Comparison of ENCODE assay signal across 10 cellular contexts in genomic region chr6:29850011-29850553, GRCh38. TPM values are rescaled to one million over a fixed set of nuclear protein-coding genes. Genes with fewer than 3 reads are reported as not detected.
DNase-seq lines count a peak whose midpoint lies in the region; ATAC-seq, FAIRE-seq and TF ChIP-seq lines count a peak whose summit lies in the region.
"Had no signal": no experiment of that assay in that cellular context is flagged by ENCODE, and none has a peak within 500 bp of the region (broad histone marks: within the 10 kb centered on the region; RNA-seq: fewer than 3 reads in every experiment).

No MANE protein-coding gene starts in this region.

- peaks cover 0 to 80% (median 66%) of the 10 kb centered on the region in 7 donors for H3K27me3 ChIP-seq in heart right ventricle
- peaks cover 22 to 84% of the 10 kb centered on the region in 2 donors for H3K27me3 ChIP-seq in left lung

- 7 to 10% methylated on average over 37 to 38 of the region's 38 CpGs for WGBS in heart right ventricle, 2 donors

- FAIRE-seq in urothelium cell line (lab: Jason Lieb, UNC) (no peak), HTR-8/SVneo (lab: Jason Lieb, UNC) (no peak)

- H3K27ac ChIP-seq in heart right ventricle (no peak overlapping the region), left lung (no peak overlapping the region)
- H3K27ac ChIP-seq: adrenal gland had no signal

- DNase-seq in heart right ventricle (no peak), cardiac septum (ENCODE audit: low spot score) (no peak), left lung (peak in 1 of 2 donors; percentile 83), urothelium cell line (ENCODE audit: low spot score) (peak; percentile 35), HTR-8/SVneo (ENCODE audit: insufficient read length, low spot score) (no peak)
- peak; percentile 35 for DNase-seq in activated naive CD8-positive, alpha-beta T cell treated with anti-CD3 and anti-CD28 coated beads for 36 hours

- H3K4me1 ChIP-seq in heart right ventricle (peaks cover 0 to 14% (median 4%) of the 10 kb centered on the region in 9 donors), left lung (peaks cover 0 to 8% of the 10 kb centered on the region in 2 donors)

- no peaks in the 10 kb centered on the region for H3K36me3 Mint-ChIP-seq in activated naive CD8-positive, alpha-beta T cell treated with anti-CD3 and anti-CD28 coated beads for 36 hours

- ATAC-seq in heart right ventricle (peak in 1 of 8 donors; percentile 33), left lung (peak; percentile 18), GM21723 (IDR thresholded peaks at IDR 0.05; ENCODE audit: unreplicated experiment) (no peak), GM18868 (IDR thresholded peaks at IDR 0.05; ENCODE audit: unreplicated experiment) (no peak)

- TF ChIP-seq CTCF in heart right ventricle (IDR thresholded peaks at IDR 0.05), result no peak
- no peak for TF ChIP-seq CTCF in left lung (IDR thresholded peaks at IDR 0.05)

- H3K36me3 ChIP-seq in heart right ventricle (no peaks in the 10 kb centered on the region), left lung (no peaks in the 10 kb centered on the region)
- H3K36me3 ChIP-seq: adrenal gland had no signal

- peaks cover 15% of the 10 kb centered on the region for H3K4me1 Mint-ChIP-seq in activated naive CD8-positive, alpha-beta T cell treated with anti-CD3 and anti-CD28 coated beads for 36 hours

- peaks cover 6% of the 10 kb centered on the region for H3K9me3 Mint-ChIP-seq in activated naive CD8-positive, alpha-beta T cell treated with anti-CD3 and anti-CD28 coated beads for 36 hours

- H3K27ac Mint-ChIP-seq in activated naive CD8-positive, alpha-beta T cell treated with anti-CD3 and anti-CD28 coated beads for 36 hours, result no peak overlapping the region

- peaks cover 54% of the 10 kb centered on the region for H3K27me3 Mint-ChIP-seq in activated naive CD8-positive, alpha-beta T cell treated with anti-CD3 and anti-CD28 coated beads for 36 hours

- peak overlapping the region; percentile 51 for H3K4me3 Mint-ChIP-seq in activated naive CD8-positive, alpha-beta T cell treated with anti-CD3 and anti-CD28 coated beads for 36 hours

- peak overlapping the region in 6 of 10 donors; percentile 23 to 42 (median 31) for H3K4me3 ChIP-seq in heart right ventricle
- peak overlapping the region in 1 of 2 donors; percentile 3 for H3K4me3 ChIP-seq in left lung
- H3K4me3 ChIP-seq: lung had no signal

- H3K9me3 ChIP-seq in heart right ventricle, result no peaks in the 10 kb centered on the region
- no peaks in the 10 kb centered on the region for H3K9me3 ChIP-seq in left lung
- H3K9me3 ChIP-seq: adrenal gland had no signal

- intact Hi-C loops in heart right ventricle (cut with DNase I) (loop anchor here in 2 of 10 donors (5.0 to 10.0 kb wide), 2 partner anchors 275 to 282 kb away; no protein-coding TSS in a partner anchor), cardiac septum (cut with DNase I) (no loop called here), left lung (cut with DNase I) (loop anchor here in 1 of 2 donors (10.0 kb wide), 1 partner anchor 155 kb away; no protein-coding TSS in a partner anchor)

RNA-seq across cellular contexts. Expression of gene HLA-G, which starts 22.5 kb away (rescaled TPM):
- total RNA-seq in heart right ventricle, result under 1 TPM in 3 of 10 donors, not detected in 7; 0.45 to 0.77 (median 0.65) TPM
- polyA plus RNA-seq in heart right ventricle, result under 1 TPM in 1 of 2 donors, not detected in 1; 0.13 TPM
- 0.62 TPM for total RNA-seq in cardiac septum
- 1 to 10 TPM in 1 of 2 experiments, under 1 TPM in 1; 0.93 to 1.4 TPM for total RNA-seq in activated naive CD8-positive, alpha-beta T cell treated with anti-CD3 and anti-CD28 coated beads for 36 hours
- 10 to 100 TPM; 11.1 to 17.7 TPM for total RNA-seq in left lung
- polyA plus RNA-seq: adrenal gland had no signal

Comparison
In these comparisons a context has a peak if more than half of its experiments do, and no peak if none do; other contexts are left out.
1. DNase-seq: peak in activated naive CD8-positive, alpha-beta T cell treated with anti-CD3 and anti-CD28 coated beads for 36 hours (single experiment) and urothelium cell line (single experiment); none in heart right ventricle (0 of 2), cardiac septum (single experiment) and HTR-8/SVneo (single experiment).